Comparison of ENCODE assay signal across 11 cellular contexts in genomic region chr6:12049165-12049564, GRCh38. TPM values are rescaled to one million over a fixed set of nuclear protein-coding genes. Genes with fewer than 3 reads are reported as not detected.
DNase-seq lines count a peak whose midpoint lies in the region; ATAC-seq and TF ChIP-seq lines count a peak whose summit lies in the region.
"Had no signal": no experiment of that assay in that cellular context is flagged by ENCODE, and none has a peak within 500 bp of the region (broad histone marks: within the 10 kb centered on the region; RNA-seq: fewer than 3 reads in every experiment).

No MANE protein-coding gene starts in this region.

- TF ChIP-seq CTCF in GM12865 (IDR thresholded peaks at IDR 0.05; ENCODE audit: insufficient read depth, low read depth, low read length, missing control alignments) (no peak), ovary (IDR thresholded peaks at IDR 0.05) (no peak), endodermal cell (conservative IDR thresholded peaks at IDR 0.05) (no peak)

- H3K9me3 ChIP-seq in ovary: no peaks in the 10 kb centered on the region
- H3K9me3 ChIP-seq in endodermal cell (ENCODE audit: control insufficient read depth, low read length): no peaks in the 10 kb centered on the region
- H3K9me3 ChIP-seq: gastrocnemius medialis, SJSA1 had no signal

- no peak for TF ChIP-seq EP300 in ovary (IDR thresholded peaks at IDR 0.05)

- H3K9ac ChIP-seq in endodermal cell (ENCODE audit: extremely low read depth, low read length, poor library complexity, severe bottlenecking): no peak overlapping the region

- no peaks in the 10 kb centered on the region for H3K27me3 Mint-ChIP-seq in activated naive CD8-positive, alpha-beta T cell treated with anti-CD3 and anti-CD28 coated beads, Interleukin-2, amount 50 U/mL, for 24 hours
- no peaks in the 10 kb centered on the region for H3K27me3 Mint-ChIP-seq in endodermal cell (ENCODE audit: insufficient read depth)

- ATAC-seq in GM19351 (IDR thresholded peaks at IDR 0.05; ENCODE audit: unreplicated experiment) (peak; percentile 38), HG03097 (IDR thresholded peaks at IDR 0.05; ENCODE audit: low FRiP score, unreplicated experiment) (peak; percentile 39)
- no peak for ATAC-seq in activated naive CD8-positive, alpha-beta T cell treated with anti-CD3 and anti-CD28 coated beads, Interleukin-2, amount 50 U/mL, for 24 hours
- ATAC-seq: gastrocnemius medialis had no signal

- H3K27me3 ChIP-seq in ovary (no peaks in the 10 kb centered on the region), endodermal cell (ENCODE audit: control insufficient read depth, insufficient read depth, low read length, poor library complexity, severe bottlenecking) (no peaks in the 10 kb centered on the region)
- H3K27me3 ChIP-seq: gastrocnemius medialis, SJSA1 had no signal

- H3K36me3 Mint-ChIP-seq in activated naive CD8-positive, alpha-beta T cell treated with anti-CD3 and anti-CD28 coated beads, Interleukin-2, amount 50 U/mL, for 24 hours (ENCODE audit: low read depth): peaks cover 10% of the 10 kb centered on the region
- H3K36me3 Mint-ChIP-seq in endodermal cell (ENCODE audit: low read depth): peaks cover 3% of the 10 kb centered on the region

- peak overlapping the region; percentile 36 for H3K4me3 ChIP-seq in GM12865 (ENCODE audit: low read depth, low read length)
- no peak overlapping the region for H3K4me3 ChIP-seq in ovary
- H3K4me3 ChIP-seq in endodermal cell (ENCODE audit: low read length): no peak overlapping the region
- H3K4me3 ChIP-seq: gastrocnemius medialis, SJSA1, smooth muscle cell had no signal

- WGBS in ovary, 3 donors: 85 to 91% (median 91%) methylated on average over 7 of the region's 7 CpGs
- 96 to 100% methylated on average over 1 to 7 of the region's 7 CpGs for WGBS in endodermal cell (ENCODE audit: insufficient coverage in 1 of 2, insufficient read length in 1 of 2), 2 experiments

- H3K36me3 ChIP-seq in ovary (no peaks in the 10 kb centered on the region), endodermal cell (ENCODE audit: control insufficient read depth, insufficient read depth, low read length) (no peaks in the 10 kb centered on the region)
- H3K36me3 ChIP-seq: gastrocnemius medialis, SJSA1 had no signal

- H3K9me3 Mint-ChIP-seq in activated naive CD8-positive, alpha-beta T cell treated with anti-CD3 and anti-CD28 coated beads, Interleukin-2, amount 50 U/mL, for 24 hours: no peaks in the 10 kb centered on the region
- H3K9me3 Mint-ChIP-seq in endodermal cell: no peaks in the 10 kb centered on the region

- peak overlapping the region; percentile 3 for H3K4me3 Mint-ChIP-seq in activated naive CD8-positive, alpha-beta T cell treated with anti-CD3 and anti-CD28 coated beads, Interleukin-2, amount 50 U/mL, for 24 hours
- H3K4me3 Mint-ChIP-seq in endodermal cell: no peak overlapping the region

- no peak overlapping the region for H3K27ac ChIP-seq in ovary
- H3K27ac ChIP-seq in endodermal cell (ENCODE audit: low read depth, low read length): no peak overlapping the region
- H3K27ac ChIP-seq: gastrocnemius medialis, SJSA1 had no signal

- H3K27ac Mint-ChIP-seq in activated naive CD8-positive, alpha-beta T cell treated with anti-CD3 and anti-CD28 coated beads, Interleukin-2, amount 50 U/mL, for 24 hours: peak overlapping the region; percentile 86
- no peak overlapping the region for H3K27ac Mint-ChIP-seq in endodermal cell

- intact Hi-C loops in ovary (cut with DNase I): no loop called here

- H3K4me1 Mint-ChIP-seq in activated naive CD8-positive, alpha-beta T cell treated with anti-CD3 and anti-CD28 coated beads, Interleukin-2, amount 50 U/mL, for 24 hours: peaks cover 87% of the 10 kb centered on the region
- H3K4me1 Mint-ChIP-seq in endodermal cell: peaks cover 2% of the 10 kb centered on the region

- DNase-seq in GM12865 (ENCODE audit: low read depth) (peak; percentile 86), ovary (no peak), foreskin melanocyte (no peak), islet precursor cell (no peak), endodermal cell (no peak)
- no peak for DNase-seq in activated naive CD8-positive, alpha-beta T cell treated with anti-CD3 and anti-CD28 coated beads, Interleukin-2, amount 50 U/mL, for 24 hours
- DNase-seq: gastrocnemius medialis had no signal

- H3K4me1 ChIP-seq in ovary (ENCODE audit: insufficient read depth) (peaks cover 2% of the 10 kb centered on the region), endodermal cell (ENCODE audit: control insufficient read depth, insufficient read depth, low read length) (no peaks in the 10 kb centered on the region)

- TF ChIP-seq POLR2A in ovary (IDR thresholded peaks at IDR 0.05): no peak

RNA-seq across cellular contexts. Expression of gene HIVEP1, which starts 37.1 kb away (rescaled TPM):
- total RNA-seq in ovary: 10 to 100 TPM; 19.3 to 45.0 (median 29.2) TPM
- 10 to 100 TPM; 11.9 to 12.3 TPM for polyA plus RNA-seq in ovary
- total RNA-seq in endodermal cell: 10 to 100 TPM; 33.6 to 35.1 TPM
- polyA plus RNA-seq in endodermal cell (2013, experiment 1 of 2): 12.0 TPM
- polyA plus RNA-seq in endodermal cell (2013, experiment 2 of 2): 12.1 TPM
